10 cellular contexts compared by ENCODE assay signal in genomic region chr6:79646006-79646405, GRCh38. TPM values are rescaled to one million over a fixed set of nuclear protein-coding genes. Genes with fewer than 3 reads are reported as not detected.
DNase-seq lines count a peak whose midpoint lies in the region; ATAC-seq and TF ChIP-seq lines count a peak whose summit lies in the region.
"Had no signal": no experiment of that assay in that cellular context is flagged by ENCODE, and none has a peak within 500 bp of the region (broad histone marks: within the 10 kb centered on the region; RNA-seq: fewer than 3 reads in every experiment).

No MANE protein-coding gene starts in this region.

- intact Hi-C loops in PC-3 (cut with micrococcal nuclease) = no loop called here
- intact Hi-C loops in left colon (cut with DNase I, micrococcal nuclease) = no loop called here

- no peaks in the 10 kb centered on the region for H3K36me3 ChIP-seq in PC-3 (ENCODE audit: low read depth, low read length)
- H3K36me3 ChIP-seq: SJSA1 had no signal

- TF ChIP-seq CTCF in PC-3 (conservative IDR thresholded peaks at IDR 0.05; ENCODE audit: low read depth, low read length) = peak; percentile 25; the same call in 1 of the 2 replicates

- H4K20me1 ChIP-seq in PC-3 (ENCODE audit: low read length) = no peaks in the 10 kb centered on the region

- H3K4me2 ChIP-seq in PC-3 (ENCODE audit: low read length) = no peak overlapping the region

- CTCF ChIA-PET in PC-3 (lab: Charles Lee) = no interaction called here

- no peak overlapping the region for H2AFZ ChIP-seq in PC-3 (ENCODE audit: low read length)

- POLR2A ChIA-PET in PC-3 (lab: Charles Lee; ENCODE audit: unreplicated experiment) = no interaction called here

- no peaks in the 10 kb centered on the region for H3K79me2 ChIP-seq in PC-3 (ENCODE audit: low read length)

- no peak overlapping the region for H3K4me3 ChIP-seq in PC-3 (ENCODE audit: low read length)
- H3K4me3 ChIP-seq: SJSA1 had no signal

- DNase-seq in NCI-H748 (lab: John Stamatoyannopoulos, UW; ENCODE audit: unreplicated experiment) (peak; percentile 13), NCI-H748 treated with DMSO at 0.1 percent for 48 hours (lab: John Stamatoyannopoulos, UW) (no peak), PC-3 (no peak), left lobe of liver (ENCODE audit: low spot score) (no peak), T1000 (lab: John Stamatoyannopoulos, UW) (no peak), left colon (no peak), NCI-H1105 treated with DMSO at 0.1 percent for 48 hours (lab: John Stamatoyannopoulos, UW) (no peak)
- DNase-seq: islet precursor cell had no signal

- H3K27ac ChIP-seq in PC-3 (ENCODE audit: low read length) = no peak overlapping the region
- H3K27ac ChIP-seq: SJSA1 had no signal

- no TSS peak for BruUV-seq in PC-3 (replicated peaks; lab: Mats Ljungman, UMichigan)

- no peaks in the 10 kb centered on the region for H3K9me2 ChIP-seq in PC-3 (replicated peaks; ENCODE audit: low read length)

- H3K27me3 ChIP-seq in PC-3 (ENCODE audit: low read length) = no peaks in the 10 kb centered on the region
- H3K27me3 ChIP-seq: SJSA1 had no signal

- H3K9me3 ChIP-seq in PC-3 (ENCODE audit: low read length) = no peaks in the 10 kb centered on the region
- H3K9me3 ChIP-seq: SJSA1 had no signal

- no peak overlapping the region for H3K9ac ChIP-seq in PC-3 (ENCODE audit: low read length)

- ATAC-seq in GM19351 (IDR thresholded peaks at IDR 0.05; ENCODE audit: unreplicated experiment) (peak; percentile 79), PC-3 (no peak), left lobe of liver (peak; percentile 26), left colon (no peak)

- H3K4me1 ChIP-seq in PC-3 (ENCODE audit: insufficient read depth, low read length) = no peaks in the 10 kb centered on the region
- H3K4me1 ChIP-seq: SJSA1 had no signal

- H3F3A ChIP-seq in PC-3 (ENCODE audit: low read length, unreplicated experiment) = no peaks in the 10 kb centered on the region

RNA-seq across cellular contexts. Expression of gene SH3BGRL2, which starts 14.9 kb away (rescaled TPM):
- 3.7 and 3.8 TPM in 2 replicates for total RNA-seq in PC-3 (2014; rRNA removed)
- 30.3 TPM for total RNA-seq in left lobe of liver
- total RNA-seq in left colon = 100 to 1,000 TPM; 141 to 157 TPM

Comparison
In these comparisons a context has a peak if more than half of its experiments do, and no peak if none do; other contexts are left out.
1. ATAC-seq: peak in GM19351 (single experiment) and left lobe of liver (single experiment); none in PC-3 (single experiment) and left colon (single experiment).